1 cellular context compared by ENCODE assay signal in the genomic region with DNA sequence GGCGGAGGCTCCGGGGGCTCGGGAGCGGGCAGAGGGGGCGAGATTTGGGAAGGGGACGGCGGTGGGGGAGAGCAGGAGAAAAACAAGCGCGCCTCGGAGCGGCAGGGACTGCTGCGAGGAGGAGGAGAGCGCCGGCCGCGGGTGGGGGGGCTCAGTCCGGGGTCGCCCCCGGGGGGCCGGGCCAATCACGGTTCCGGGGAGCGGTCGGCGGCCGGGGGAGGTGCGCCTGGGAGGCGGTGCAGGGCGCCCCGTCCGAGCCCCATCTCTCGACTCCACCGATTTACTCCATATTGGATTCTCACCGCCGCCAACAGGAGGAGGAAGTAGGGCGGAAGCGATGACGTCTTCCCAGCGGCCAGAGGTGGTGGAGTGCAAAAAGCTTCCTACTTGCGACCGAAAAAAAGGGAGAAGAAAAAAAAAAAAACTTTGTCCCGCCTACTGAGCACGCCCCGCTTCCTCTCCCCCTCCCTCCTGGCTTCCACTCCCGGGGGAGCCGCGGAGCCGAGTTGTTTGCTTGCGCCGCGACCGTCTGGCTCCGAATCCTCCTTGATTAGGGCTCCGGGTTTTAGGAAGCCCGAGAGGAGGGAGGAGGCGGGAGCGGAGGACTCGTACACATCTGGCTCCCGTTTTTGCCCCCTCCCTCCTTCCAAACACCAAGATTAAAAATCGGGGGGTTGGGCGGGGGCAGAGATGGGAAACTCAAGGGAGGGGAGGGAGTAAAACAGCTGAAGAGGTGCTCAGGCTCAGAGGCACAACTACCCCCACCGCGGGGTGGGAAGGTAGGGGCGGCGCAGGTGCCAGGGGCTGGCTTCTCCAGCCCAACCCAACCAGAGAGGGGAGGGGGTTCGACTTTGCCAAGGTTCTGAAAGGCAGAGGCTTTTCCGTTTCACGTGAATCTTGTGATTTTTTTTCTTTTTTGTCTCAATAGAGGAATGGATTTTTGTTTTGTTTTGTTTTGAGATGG.
TF ChIP-seq lines count a peak whose summit lies in the region.

A gene with protein sequence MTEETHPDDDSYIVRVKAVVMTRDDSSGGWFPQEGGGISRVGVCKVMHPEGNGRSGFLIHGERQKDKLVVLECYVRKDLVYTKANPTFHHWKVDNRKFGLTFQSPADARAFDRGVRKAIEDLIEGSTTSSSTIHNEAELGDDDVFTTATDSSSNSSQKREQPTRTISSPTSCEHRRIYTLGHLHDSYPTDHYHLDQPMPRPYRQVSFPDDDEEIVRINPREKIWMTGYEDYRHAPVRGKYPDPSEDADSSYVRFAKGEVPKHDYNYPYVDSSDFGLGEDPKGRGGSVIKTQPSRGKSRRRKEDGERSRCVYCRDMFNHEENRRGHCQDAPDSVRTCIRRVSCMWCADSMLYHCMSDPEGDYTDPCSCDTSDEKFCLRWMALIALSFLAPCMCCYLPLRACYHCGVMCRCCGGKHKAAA (minus strand): TSS at position 373 of the 964 bp plus-strand sequence. CDS start 612 bp downstream, outside the sequence.

TF ChIP-seq in HepG2, 621 proteins besides CTCF, POLR2A, EP300 and RAD21 (continued from another document):
- TF ChIP-seq UBTF (CRISPR knock-in tag; IDR thresholded peaks at IDR 0.05): peak; percentile 96
- TF ChIP-seq PPARG (CRISPR knock-in tag; conservative IDR thresholded peaks at IDR 0.05): peak; percentile 75
- TF ChIP-seq ZBTB38 (CRISPR knock-in tag; IDR thresholded peaks at IDR 0.05): peak; percentile 44; the same call in 1 of the 2 replicates
- 0 out of 2 replicates have a peak, but pooled peaks have one; percentile 32 for TF ChIP-seq ZNF3 (CRISPR knock-in tag; IDR thresholded peaks at IDR 0.05)
- TF ChIP-seq, protein P1, sequence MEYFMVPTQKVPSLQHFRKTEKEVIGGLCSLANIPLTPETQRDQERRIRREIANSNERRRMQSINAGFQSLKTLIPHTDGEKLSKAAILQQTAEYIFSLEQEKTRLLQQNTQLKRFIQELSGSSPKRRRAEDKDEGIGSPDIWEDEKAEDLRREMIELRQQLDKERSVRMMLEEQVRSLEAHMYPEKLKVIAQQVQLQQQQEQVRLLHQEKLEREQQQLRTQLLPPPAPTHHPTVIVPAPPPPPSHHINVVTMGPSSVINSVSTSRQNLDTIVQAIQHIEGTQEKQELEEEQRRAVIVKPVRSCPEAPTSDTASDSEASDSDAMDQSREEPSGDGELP (IDR thresholded peaks at IDR 0.05; ENCODE audit: borderline replicate concordance, low read depth): peak; percentile 70; the same call in 1 of the 2 replicates
- no peak for TF ChIP-seq ZNF567 (CRISPR knock-in tag; IDR thresholded peaks at IDR 0.05; ENCODE audit: borderline replicate concordance)
- no peak for TF ChIP-seq ZNF530 (CRISPR knock-in tag; IDR thresholded peaks at IDR 0.05; ENCODE audit: low read depth)
- TF ChIP-seq ZNF225 (CRISPR knock-in tag; IDR thresholded peaks at IDR 0.05): no peak
- TF ChIP-seq TEAD2 (CRISPR knock-in tag; IDR thresholded peaks at IDR 0.05): no peak
- TF ChIP-seq NPAS2 (CRISPR knock-in tag; IDR thresholded peaks at IDR 0.05; ENCODE audit: borderline replicate concordance): no peak
- peak in 1 of 2 experiments; percentile 96; a peak in 2 of 4 replicates for TF ChIP-seq KLF16 (CRISPR knock-in tag; IDR thresholded peaks at IDR 0.05)
- peak; percentile 68 for TF ChIP-seq HHEX (CRISPR knock-in tag; IDR thresholded peaks at IDR 0.05)
- peak; percentile 90; the same call in 1 of the 2 replicates for TF ChIP-seq PCBP1 (IDR thresholded peaks at IDR 0.05; ENCODE audit: borderline replicate concordance, low read depth, low read length)
- TF ChIP-seq ZBTB8A (CRISPR knock-in tag; IDR thresholded peaks at IDR 0.05; ENCODE audit: borderline replicate concordance, low read depth): no peak
- TF ChIP-seq TFDP1 (CRISPR knock-in tag; IDR thresholded peaks at IDR 0.05; ENCODE audit: borderline replicate concordance): peak; percentile 79; the same call in 1 of the 2 replicates
- TF ChIP-seq DBP (CRISPR knock-in tag; IDR thresholded peaks at IDR 0.05; ENCODE audit: not compliant biosample characterization): no peak
- no peak for TF ChIP-seq PCBP2 (optimal IDR thresholded peaks at IDR 0.05; ENCODE audit: low read depth, low read length, poor library complexity, severe bottlenecking)
- no peak for TF ChIP-seq ZKSCAN1 (IDR thresholded peaks at IDR 0.05; ENCODE audit: low read length)
- peak; percentile 83 for TF ChIP-seq HOMEZ (CRISPR knock-in tag; IDR thresholded peaks at IDR 0.05; ENCODE audit: low read depth)
- peak; percentile 83; the same call in 1 of the 2 replicates for TF ChIP-seq PITX1 (CRISPR knock-in tag; IDR thresholded peaks at IDR 0.05)
- TF ChIP-seq JUND (CRISPR knock-in tag; IDR thresholded peaks at IDR 0.05): 0 out of 2 replicates have a peak, but pooled peaks have one; percentile 49
- no peak for TF ChIP-seq TAF15 (IDR thresholded peaks at IDR 0.05; ENCODE audit: low read depth, low read length, poor library complexity, severe bottlenecking)
- peak; percentile 56; the same call in 1 of the 2 replicates for TF ChIP-seq ZNF329 (CRISPR knock-in tag; IDR thresholded peaks at IDR 0.05; ENCODE audit: low read depth)
- peak; percentile 96 for TF ChIP-seq ZNF691 (CRISPR knock-in tag; IDR thresholded peaks at IDR 0.05; ENCODE audit: borderline replicate concordance, low read depth)
- no peak for TF ChIP-seq ADNP (CRISPR knock-in tag; IDR thresholded peaks at IDR 0.05)
- no peak for TF ChIP-seq PHB2 (IDR thresholded peaks at IDR 0.05; ENCODE audit: partially characterized antibody)
- TF ChIP-seq CAMTA2 (CRISPR knock-in tag; IDR thresholded peaks at IDR 0.05; ENCODE audit: borderline replicate concordance): no peak
